ENCODE assay signal across 1 cellular context in genomic region chr7:41529831-41530230, GRCh38.
TF ChIP-seq lines count a peak whose summit lies in the region.

No MANE protein-coding gene starts in this region.

TF ChIP-seq in H1, 55 proteins besides CTCF, POLR2A, EP300 and RAD21:
- TF ChIP-seq NRF1 (IDR thresholded peaks at IDR 0.05; ENCODE audit: low read depth, low read length) (no peak), ATF2 (IDR thresholded peaks at IDR 0.05; ENCODE audit: low read length) (no peak), RBBP5 (IDR thresholded peaks at IDR 0.05; ENCODE audit: borderline replicate concordance, low read depth, low read length) (no peak), ATF3 (IDR thresholded peaks at IDR 0.05; ENCODE audit: insufficient read depth, low read depth, low read length) (no peak), SP2 (IDR thresholded peaks at IDR 0.05; ENCODE audit: low read length) (no peak), BACH1 (IDR thresholded peaks at IDR 0.05; ENCODE audit: low read length) (no peak), SIRT6 (IDR thresholded peaks at IDR 0.05; ENCODE audit: low read length) (no peak), PHF8 (conservative IDR thresholded peaks at IDR 0.05; ENCODE audit: low read depth, low read length) (no peak), MAFK (IDR thresholded peaks at IDR 0.05; ENCODE audit: low read depth, low read length) (no peak), SUZ12 (IDR thresholded peaks at IDR 0.05; ENCODE audit: low read length) (no peak), CBX5 (IDR thresholded peaks at IDR 0.05; ENCODE audit: low read depth, low read length) (no peak), TCF12 (IDR thresholded peaks at IDR 0.05; ENCODE audit: low read depth, low read length) (no peak), RXRA (IDR thresholded peaks at IDR 0.05; ENCODE audit: insufficient read depth, low read depth, low read length) (no peak), HDAC6 (IDR thresholded peaks at IDR 0.05; ENCODE audit: low read depth, low read length) (no peak), SRF (IDR thresholded peaks at IDR 0.05; ENCODE audit: low read depth, low read length) (no peak), CHD7 (IDR thresholded peaks at IDR 0.05; ENCODE audit: insufficient replicate concordance, low read length) (no peak), SP4 (IDR thresholded peaks at IDR 0.05; ENCODE audit: low read length) (no peak), E2F6 (IDR thresholded peaks at IDR 0.05) (no peak)
